ENCODE assay signal across 2 cellular contexts in genomic region chr6:33198159-33198852, GRCh38.
TF ChIP-seq lines count a peak whose summit lies in the region.

No MANE protein-coding gene starts in this region.

TF ChIP-seq in K562, 482 proteins besides CTCF, POLR2A, EP300 and RAD21:
- TF ChIP-seq CEBPB (tag; IDR thresholded peaks at IDR 0.05), result peak; percentile 67
- no peak for TF ChIP-seq FOXM1 (IDR thresholded peaks at IDR 0.05; ENCODE audit: low read depth)
- no peak for TF ChIP-seq FOXM1 (CRISPR knock-in tag; IDR thresholded peaks at IDR 0.05; ENCODE audit: low read depth)

TF ChIP-seq in neural cell, 6 proteins besides CTCF, POLR2A, EP300 and RAD21:
- no peak for TF ChIP-seq TAF1 (IDR thresholded peaks at IDR 0.05; ENCODE audit: low read depth)
- TF ChIP-seq POLR2AphosphoS5 (IDR thresholded peaks at IDR 0.05), result no peak
- no peak for TF ChIP-seq REST (IDR thresholded peaks at IDR 0.05; ENCODE audit: borderline replicate concordance)
- no peak for TF ChIP-seq EZH2 (IDR thresholded peaks at IDR 0.05; ENCODE audit: borderline replicate concordance, insufficient read depth, low read length, poor library complexity, severe bottlenecking)
- no peak for TF ChIP-seq MXI1 (conservative IDR thresholded peaks at IDR 0.05; ENCODE audit: poor library complexity, severe bottlenecking)
- no peak for TF ChIP-seq SMC3 (conservative IDR thresholded peaks at IDR 0.05; ENCODE audit: poor library complexity)
